ENCODE assay signal across 30 cellular contexts in genomic region chr9:135533674-135534073, GRCh38. TPM values are rescaled to one million over a fixed set of nuclear protein-coding genes. Genes with fewer than 3 reads are reported as not detected.
"Had no signal": no experiment of that assay in that cellular context is flagged by ENCODE, and none has a peak within 500 bp of the region (broad histone marks: within the 10 kb centered on the region; RNA-seq: fewer than 3 reads in every experiment).

No MANE protein-coding gene starts in this region.

- H3K4me3 ChIP-seq: esophagus squamous epithelium, gastrocnemius medialis, neural progenitor cell, psoas muscle, right atrium auricular region, suprapubic skin, transverse colon, vagina had no signal

- H2AFZ ChIP-seq: neural progenitor cell had no signal

- H3K36me3 Mint-ChIP-seq: activated naive CD4-positive, alpha-beta T cell treated with anti-CD3 and anti-CD28 coated beads, Interleukin-2, amount 10 ng/mL, durations not matched to agents 7 days and 5 days; naive B cell; neural progenitor cell; stimulated activated effector memory CD8-positive, alpha-beta T cell treated with anti-CD3 and anti-CD28 coated beads, Interleukin-12 subunit alpha, Interleukin-12 subunit beta, amount 100 ng/mL, for 72 hours; T-cell had no signal

- H3K4me3 Mint-ChIP-seq: activated CD4-positive, alpha-beta T cell treated with anti-CD3 and anti-CD28 coated beads, Interleukin-2, amount 10 ng/mL, durations not matched to agents 7 days and 5 days; activated naive CD4-positive, alpha-beta T cell treated with anti-CD3 and anti-CD28 coated beads, Interleukin-2, amount 10 ng/mL, durations not matched to agents 7 days and 5 days; activated T-cell treated with anti-CD3 and anti-CD28 coated beads, Interleukin-2, amount 50 U/mL, for 72 hours; endodermal cell; neural progenitor cell; stimulated activated effector memory CD8-positive, alpha-beta T cell treated with anti-CD3 and anti-CD28 coated beads, Interleukin-12 subunit alpha, Interleukin-12 subunit beta, amount 100 ng/mL, for 72 hours; stimulated activated naive CD8-positive, alpha-beta T cell treated with anti-CD3 and anti-CD28 coated beads, Interleukin-15, amount 100 ng/mL, for 72 hours; T-cell had no signal

- H3K4me1 ChIP-seq: esophagus squamous epithelium, gastrocnemius medialis, neural progenitor cell, psoas muscle, right atrium auricular region, suprapubic skin, transverse colon, vagina had no signal

- H3K27ac ChIP-seq: esophagus squamous epithelium, gastrocnemius medialis, neural progenitor cell, psoas muscle, right atrium auricular region, suprapubic skin, transverse colon, vagina, WERI-Rb-1 had no signal

- H3K4me2 ChIP-seq: neural progenitor cell had no signal

- H3K9ac ChIP-seq: neural progenitor cell had no signal

- H3K27me3 ChIP-seq: neural progenitor cell, right atrium auricular region, transverse colon, vagina had no signal

- H3K27ac Mint-ChIP-seq: activated CD4-positive, alpha-beta T cell treated with anti-CD3 and anti-CD28 coated beads, Interleukin-2, amount 10 ng/mL, durations not matched to agents 7 days and 5 days; activated naive CD4-positive, alpha-beta T cell treated with anti-CD3 and anti-CD28 coated beads, Interleukin-2, amount 10 ng/mL, durations not matched to agents 7 days and 5 days; activated T-cell treated with anti-CD3 and anti-CD28 coated beads, Interleukin-2, amount 50 U/mL, for 72 hours; endodermal cell; naive B cell; neural progenitor cell; stimulated activated effector memory CD8-positive, alpha-beta T cell treated with anti-CD3 and anti-CD28 coated beads, Interleukin-12 subunit alpha, Interleukin-12 subunit beta, amount 100 ng/mL, for 72 hours; stimulated activated naive CD8-positive, alpha-beta T cell treated with anti-CD3 and anti-CD28 coated beads, Interleukin-15, amount 100 ng/mL, for 72 hours; T-cell had no signal

- H3K36me3 ChIP-seq: esophagus squamous epithelium, gastrocnemius medialis, neural progenitor cell, right atrium auricular region, suprapubic skin, transverse colon, vagina, WERI-Rb-1 had no signal

- DNase-seq: activated CD4-positive, alpha-beta T cell treated with anti-CD3 and anti-CD28 coated beads, Interleukin-2, amount 10 ng/mL, durations not matched to agents 7 days and 5 days; activated CD4-positive, CD25-positive, alpha-beta regulatory T cell treated with anti-CD3 and anti-CD28 coated beads, Interleukin-2, amount 50 U/mL, for 72 hours; activated effector memory CD4-positive, alpha-beta T cell treated with Interleukin-2 at 50 U/mL for 16 hours; activated naive CD4-positive, alpha-beta T cell treated with anti-CD3 and anti-CD28 coated beads, Interleukin-2, amount 10 ng/mL, durations not matched to agents 7 days and 5 days; activated T-cell treated with anti-CD3 and anti-CD28 coated beads, Interleukin-2, amount 50 U/mL, for 72 hours; amygdala; cortex of kidney; endodermal cell; esophagus squamous epithelium; gastrocnemius medialis; hypothalamus; left cardiac atrium; mesenchymal stem cell; naive B cell; psoas muscle; stimulated activated CD4-positive, alpha-beta T cell treated with anti-CD3 and anti-CD28 coated beads, Interleukin-2, amount 100 ng/mL, for 24 hours; stimulated activated naive CD8-positive, alpha-beta T cell treated with anti-CD3 and anti-CD28 coated beads, Interleukin-15, amount 100 ng/mL, for 72 hours; transverse colon; WERI-Rb-1 had no signal

- H3K9me3 Mint-ChIP-seq: activated CD4-positive, alpha-beta T cell treated with anti-CD3 and anti-CD28 coated beads, Interleukin-2, amount 10 ng/mL, durations not matched to agents 7 days and 5 days; activated naive CD4-positive, alpha-beta T cell treated with anti-CD3 and anti-CD28 coated beads, Interleukin-2, amount 10 ng/mL, durations not matched to agents 7 days and 5 days; activated T-cell treated with anti-CD3 and anti-CD28 coated beads, Interleukin-2, amount 50 U/mL, for 72 hours; endodermal cell; neural progenitor cell; stimulated activated naive CD8-positive, alpha-beta T cell treated with anti-CD3 and anti-CD28 coated beads, Interleukin-15, amount 100 ng/mL, for 72 hours; T-cell had no signal

- H3K4me1 Mint-ChIP-seq: activated naive CD4-positive, alpha-beta T cell treated with anti-CD3 and anti-CD28 coated beads, Interleukin-2, amount 10 ng/mL, durations not matched to agents 7 days and 5 days; neural progenitor cell; stimulated activated naive CD8-positive, alpha-beta T cell treated with anti-CD3 and anti-CD28 coated beads, Interleukin-15, amount 100 ng/mL, for 72 hours; T-cell had no signal

- H3K9me3 ChIP-seq: esophagus squamous epithelium, gastrocnemius medialis, psoas muscle, suprapubic skin, transverse colon, vagina had no signal

RNA-seq across cellular contexts. Expression of gene OBP2A, which starts 12.3 kb away (rescaled TPM):
- total RNA-seq: activated CD4-positive, alpha-beta T cell treated with anti-CD3 and anti-CD28 coated beads, Interleukin-2, amount 10 ng/mL, durations not matched to agents 7 days and 5 days; activated T-cell treated with anti-CD3 and anti-CD28 coated beads, Interleukin-2, amount 50 U/mL, for 72 hours; bronchial epithelial cell; endodermal cell; esophagus squamous epithelium; gastrocnemius medialis; left cardiac atrium; mucosa of gallbladder; omental fat pad; psoas muscle; right atrium auricular region; skeletal muscle tissue; T-cell; transverse colon; vagina had no signal
- polyA plus RNA-seq: psoas muscle had no signal

RNA-seq across cellular contexts. Expression of gene LCN1, which starts 12.4 kb away (rescaled TPM):
- total RNA-seq: activated CD4-positive, alpha-beta T cell treated with anti-CD3 and anti-CD28 coated beads, Interleukin-2, amount 10 ng/mL, durations not matched to agents 7 days and 5 days; activated T-cell treated with anti-CD3 and anti-CD28 coated beads, Interleukin-2, amount 50 U/mL, for 72 hours; bronchial epithelial cell; endodermal cell; esophagus squamous epithelium; gastrocnemius medialis; lower leg skin; mucosa of gallbladder; omental fat pad; right atrium auricular region; skeletal muscle tissue; suprapubic skin; T-cell; transverse colon; vagina had no signal
- polyA plus RNA-seq: psoas muscle had no signal

RNA-seq across cellular contexts. Expression of gene PAEP, which starts 27.9 kb away (rescaled TPM):
- total RNA-seq: activated CD4-positive, alpha-beta T cell treated with anti-CD3 and anti-CD28 coated beads, Interleukin-2, amount 10 ng/mL, durations not matched to agents 7 days and 5 days; activated T-cell treated with anti-CD3 and anti-CD28 coated beads, Interleukin-2, amount 50 U/mL, for 72 hours; bronchial epithelial cell; endodermal cell; esophagus squamous epithelium; gastrocnemius medialis; left cardiac atrium; mucosa of gallbladder; omental fat pad; psoas muscle; right atrium auricular region; skeletal muscle tissue; T-cell; transverse colon; vagina had no signal
- polyA plus RNA-seq: psoas muscle had no signal
